2 cellular contexts compared by ENCODE assay signal in genomic region chr20:31547720-31548298, GRCh38.
TF ChIP-seq lines count a peak whose summit lies in the region.

No MANE protein-coding gene starts in this region.

TF ChIP-seq in GM23338, 12 proteins besides CTCF, POLR2A, EP300 and RAD21 (continued from another document):
- TF ChIP-seq ZNF462 (CRISPR knock-in tag; IDR thresholded peaks at IDR 0.05) (no peak), ZNF331 (CRISPR knock-in tag; IDR thresholded peaks at IDR 0.05; ENCODE audit: low read depth) (no peak), ETS1 (IDR thresholded peaks at IDR 0.05) (no peak), POLR2AphosphoS5 (IDR thresholded peaks at IDR 0.05; ENCODE audit: low read depth) (no peak), EZH2 (IDR thresholded peaks at IDR 0.05; ENCODE audit: low read depth, unreplicated experiment) (no peak)

TF ChIP-seq in WTC11, 78 proteins besides CTCF, POLR2A, EP300 and RAD21 (continued from another document):
- no peak for TF ChIP-seq PRDM15 (CRISPR knock-in tag; IDR thresholded peaks at IDR 0.05)
- TF ChIP-seq ZNF423 (CRISPR knock-in tag; IDR thresholded peaks at IDR 0.05) = no peak
- TF ChIP-seq ERG (CRISPR knock-in tag; IDR thresholded peaks at IDR 0.05) = no peak
- no peak for TF ChIP-seq ZSCAN18 (CRISPR knock-in tag; IDR thresholded peaks at IDR 0.05)
- TF ChIP-seq ZNF317 (CRISPR knock-in tag; IDR thresholded peaks at IDR 0.05; ENCODE audit: borderline replicate concordance, low read depth) = no peak
- no peak for TF ChIP-seq ZNF263 (CRISPR knock-in tag; IDR thresholded peaks at IDR 0.05; ENCODE audit: low read depth)
- no peak for TF ChIP-seq E2F5 (CRISPR knock-in tag; IDR thresholded peaks at IDR 0.05)
- no peak for TF ChIP-seq ATF3 (CRISPR knock-in tag; conservative IDR thresholded peaks at IDR 0.05)
- no peak for TF ChIP-seq PRRX2 (CRISPR knock-in tag; IDR thresholded peaks at IDR 0.05)
- no peak for TF ChIP-seq OVOL2 (CRISPR knock-in tag; IDR thresholded peaks at IDR 0.05; ENCODE audit: borderline replicate concordance)
- no peak for TF ChIP-seq JUN (CRISPR knock-in tag; IDR thresholded peaks at IDR 0.05)
- TF ChIP-seq ZBTB43 (CRISPR knock-in tag; IDR thresholded peaks at IDR 0.05) = no peak
